10 cellular contexts compared by ENCODE assay signal in the genomic region with DNA sequence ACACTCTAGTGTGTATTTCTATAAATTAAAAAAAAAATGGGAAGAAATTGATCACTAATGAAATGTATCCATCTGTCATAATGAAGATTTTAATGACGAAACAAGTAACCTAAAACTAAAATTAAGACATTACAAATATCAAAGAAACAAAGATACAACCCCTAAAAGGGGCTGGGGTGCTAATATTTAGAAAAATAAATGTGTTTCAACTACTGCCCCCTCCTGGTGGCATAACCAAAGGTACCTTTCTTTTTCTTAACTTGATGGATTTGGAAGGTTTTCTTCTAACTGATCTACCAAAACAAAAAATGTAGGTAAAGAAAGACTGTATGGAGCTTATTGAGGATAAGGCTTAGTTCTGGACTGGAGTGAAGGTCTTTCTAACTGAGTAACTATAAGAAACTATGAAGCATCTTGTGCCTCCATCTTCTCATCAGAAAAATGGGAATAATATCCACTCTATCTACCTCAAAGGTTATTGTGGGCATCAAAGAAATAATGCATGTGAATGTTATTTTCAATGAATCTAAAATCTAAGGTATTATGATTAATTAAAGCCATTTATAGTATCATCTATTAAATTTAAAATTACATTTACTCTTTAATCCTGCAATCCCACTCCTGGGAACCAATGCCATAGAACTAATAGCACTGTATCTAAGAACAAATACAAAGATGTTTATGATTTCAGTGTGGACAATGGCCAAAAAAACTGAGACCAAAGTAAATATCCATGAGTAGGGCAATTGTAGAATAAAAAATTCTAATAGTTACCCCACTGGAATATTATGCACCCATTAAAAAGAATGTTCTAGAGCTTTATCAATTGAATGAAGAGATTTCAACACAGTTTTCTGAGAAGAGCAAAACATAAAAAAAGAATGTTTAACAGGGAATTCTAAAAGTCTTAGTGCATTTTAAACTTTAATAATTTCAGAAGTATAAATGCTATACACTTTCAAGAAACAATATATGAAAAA.
DNase-seq lines count a peak whose midpoint lies in the region; ATAC-seq and TF ChIP-seq lines count a peak whose summit lies in the region.
"Had no signal": no experiment of that assay in that cellular context is flagged by ENCODE, and none has a peak within 500 bp of the region (broad histone marks: within the 10 kb centered on the region; RNA-seq: fewer than 3 reads in every experiment).

No MANE protein-coding gene starts in this region.

- ATAC-seq in heart left ventricle (no peak), sciatic nerve (no peak), HG02623 (IDR thresholded peaks at IDR 0.05; ENCODE audit: unreplicated experiment) (no peak)
- no peak for ATAC-seq in activated T-cell treated with anti-CD3 and anti-CD28 coated beads, Interleukin-2, amount 50 U/mL, for 4 hours

- in situ Hi-C loops in transverse colon (cut with MboI; ENCODE audit: low pct_ligation_motif_present in 1 of 4, low pct_unique_long_range_greater_than_20kb in 1 of 4, low sequenced_read_pairs in 3 of 4): no loop called here

- peaks cover 4 to 47% (median 35%) of the 10 kb centered on the region in 12 donors for H3K4me1 ChIP-seq in heart left ventricle
- peaks cover 0 to 32% of the 10 kb centered on the region in 2 donors for H3K4me1 ChIP-seq in right atrium auricular region
- H3K4me1 ChIP-seq in transverse colon: peaks cover 0 to 25% (median 7%) of the 10 kb centered on the region in 4 donors

- TF ChIP-seq CTCF in heart left ventricle (IDR thresholded peaks at IDR 0.05) (peak in 10 of 12 donors; percentile 11 to 52 (median 36)), right atrium auricular region (IDR thresholded peaks at IDR 0.05) (peak in 1 of 2 donors; percentile 55), epithelial cell of proximal tubule (conservative IDR thresholded peaks at IDR 0.05; ENCODE audit: low read depth, low read length) (peak; percentile 64), transverse colon (IDR thresholded peaks at IDR 0.05) (peak in 4 of 5 experiments; percentile 18 to 43 (median 31))

- H3K27me3 ChIP-seq in heart left ventricle: no peaks in the 10 kb centered on the region
- no peaks in the 10 kb centered on the region for H3K27me3 ChIP-seq in right atrium auricular region
- no peaks in the 10 kb centered on the region for H3K27me3 ChIP-seq in transverse colon

- TF ChIP-seq POLR2A in heart left ventricle (IDR thresholded peaks at IDR 0.05) (no peak), transverse colon (IDR thresholded peaks at IDR 0.05) (no peak)

- TF ChIP-seq EP300 in transverse colon (IDR thresholded peaks at IDR 0.05; ENCODE audit: low read depth): no peak

- H3K27ac ChIP-seq in heart left ventricle (no peak overlapping the region), right atrium auricular region (no peak overlapping the region), transverse colon (no peak overlapping the region)

- intact Hi-C loops in heart left ventricle (cut with DNase I): loop anchor here in 3 of 10 donors (5.0 to 10.0 kb wide), 2 partner anchors 202 to 205 kb away; no protein-coding TSS in a partner anchor
- intact Hi-C loops in transverse colon (cut with DNase I; ENCODE audit: low total_unique reads): no loop called here
- intact Hi-C loops in sciatic nerve (cut with DNase I): no loop called here

- no peaks in the 10 kb centered on the region for H3K9me3 ChIP-seq in heart left ventricle
- peaks cover 0 to 5% of the 10 kb centered on the region in 2 donors for H3K9me3 ChIP-seq in right atrium auricular region
- no peaks in the 10 kb centered on the region for H3K9me3 ChIP-seq in transverse colon

- DNase-seq in heart left ventricle (no peak), right atrium auricular region (ENCODE audit: low spot score) (no peak), OCI-M1 (lab: John Stamatoyannopoulos, UW) (peak; percentile 65), epithelial cell of proximal tubule (ENCODE audit: low read depth) (no peak), transverse colon (no peak), sciatic nerve (ENCODE audit: low spot score) (no peak)
- no peak for DNase-seq in activated T-cell treated with anti-CD3 and anti-CD28 coated beads, Interleukin-2, amount 50 U/mL, for 4 hours
- DNase-seq: activated CD8-positive, alpha-beta memory T cell treated with anti-CD3 and anti-CD28 coated beads, Interleukin-2, amount 50 U/mL, for 4 hours; NCI-H345 had no signal

- WGBS in heart left ventricle, 4 donors: 90 to 96% (median 96%) methylated on average over 1 of the region's 1 CpG
- WGBS in transverse colon (ENCODE audit: low coverage in 1 of 2), 2 donors: 89 to 100% methylated on average over 1 of the region's 1 CpG

- peaks cover 19% of the 10 kb centered on the region for H3K36me3 Mint-ChIP-seq in activated T-cell treated with anti-CD3 and anti-CD28 coated beads, Interleukin-2, amount 50 U/mL, for 4 hours (ENCODE audit: insufficient read depth)

- H3K4me3 Mint-ChIP-seq in activated T-cell treated with anti-CD3 and anti-CD28 coated beads, Interleukin-2, amount 50 U/mL, for 4 hours: no peak overlapping the region

- H3K36me3 ChIP-seq in heart left ventricle: no peaks in the 10 kb centered on the region
- H3K36me3 ChIP-seq in right atrium auricular region: no peaks in the 10 kb centered on the region
- no peaks in the 10 kb centered on the region for H3K36me3 ChIP-seq in transverse colon

- H3K27me3 Mint-ChIP-seq in activated T-cell treated with anti-CD3 and anti-CD28 coated beads, Interleukin-2, amount 50 U/mL, for 4 hours (ENCODE audit: low read depth): no peaks in the 10 kb centered on the region

- H3K4me3 ChIP-seq in heart left ventricle (no peak overlapping the region), right atrium auricular region (no peak overlapping the region), epithelial cell of proximal tubule (ENCODE audit: low read depth, low read length) (no peak overlapping the region), transverse colon (no peak overlapping the region)

- H3K9me3 Mint-ChIP-seq in activated T-cell treated with anti-CD3 and anti-CD28 coated beads, Interleukin-2, amount 50 U/mL, for 4 hours: no peaks in the 10 kb centered on the region

- H3K4me1 Mint-ChIP-seq in activated T-cell treated with anti-CD3 and anti-CD28 coated beads, Interleukin-2, amount 50 U/mL, for 4 hours (ENCODE audit: low read depth): peaks cover 80% of the 10 kb centered on the region
